Comparison of ENCODE assay signal across 9 cellular contexts in the genomic region with DNA sequence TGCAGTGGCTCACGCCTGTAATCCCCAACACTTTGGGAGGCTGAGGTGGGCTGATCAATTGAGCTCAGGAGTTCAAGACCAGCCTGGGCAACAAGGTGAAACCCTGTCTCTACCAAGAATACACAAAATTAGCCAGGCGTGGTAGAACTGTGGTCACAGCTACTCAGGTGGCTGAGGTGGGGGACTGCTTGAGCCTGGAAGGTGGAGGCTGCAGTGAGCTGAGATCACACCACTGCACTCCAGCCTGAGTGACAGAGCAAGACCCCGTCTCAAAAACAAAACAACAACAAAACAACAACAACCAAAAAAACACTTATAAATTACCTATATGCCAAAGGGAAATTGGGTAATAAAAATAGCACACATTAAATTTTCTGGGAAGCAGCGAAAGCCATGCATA.
A peak's percentile ranks its signal among the peaks of the same experiment; 100 is the strongest.
DNase-seq lines count a peak whose midpoint lies in the region; ATAC-seq and TF ChIP-seq lines count a peak whose summit lies in the region.
"Had no signal": no experiment of that assay in that cellular context is flagged by ENCODE, and none has a peak within 500 bp of the region (broad histone marks: within the 10 kb centered on the region; RNA-seq: fewer than 3 reads in every experiment).

No MANE protein-coding gene starts in this region.

- no peak overlapping the region for H3K27ac ChIP-seq in RWPE1

- DNase-seq in GM12865 (ENCODE audit: low read depth) (peak; percentile 61), naive B cell (no peak), COR-L47 (lab: John Stamatoyannopoulos, UW) (no peak), RWPE1 (ENCODE audit: low spot score) (no peak)
- DNase-seq: activated effector memory CD4-positive, alpha-beta T cell treated with Interleukin-2 at 50 U/mL for 16 hours had no signal

- POLR2A ChIA-PET in RWPE1 (lab: Yijun Ruan, JAX; ENCODE audit: low non-redundant PET), result no interaction called here

- H3K9ac ChIP-seq in Loucy (ENCODE audit: low read depth, low read length, poor library complexity, severe bottlenecking), result peak overlapping the region; percentile 37

- H2AFZ ChIP-seq in Loucy (ENCODE audit: low read length), result no peak overlapping the region

- H3K4me1 Mint-ChIP-seq in naive B cell, result peaks cover 37 to 52% (median 47%) of the 10 kb centered on the region in 3 donors

- no peak for TF ChIP-seq CTCF in GM12865 (IDR thresholded peaks at IDR 0.05; ENCODE audit: insufficient read depth, low read depth, low read length, missing control alignments)
- TF ChIP-seq CTCF in Loucy (conservative IDR thresholded peaks at IDR 0.05; ENCODE audit: low read length), result no peak
- no peak for TF ChIP-seq CTCF in RWPE1 (conservative IDR thresholded peaks at IDR 0.05; ENCODE audit: low read depth)

- peaks cover 5 to 24% (median 20%) of the 10 kb centered on the region in 7 donors for H3K9me3 Mint-ChIP-seq in naive B cell

- H3K36me3 ChIP-seq in Loucy (ENCODE audit: insufficient read depth, low read length), result no peaks in the 10 kb centered on the region

- H3K9me3 ChIP-seq in Loucy (ENCODE audit: insufficient read depth, low read depth, low read length), result peaks cover 10% of the 10 kb centered on the region

- peak overlapping the region in 7 of 8 donors; percentile 57 to 82 (median 70) for H3K4me3 Mint-ChIP-seq in naive B cell

- peaks cover 41% of the 10 kb centered on the region for H3K4me1 ChIP-seq in Loucy (ENCODE audit: insufficient read depth, low read length, poor library complexity, severe bottlenecking)

- H3K79me2 ChIP-seq in Loucy (ENCODE audit: insufficient read depth, low read length), result peaks cover 35% of the 10 kb centered on the region; the same call in 1 of the 2 replicates

- peaks cover 17% of the 10 kb centered on the region in 2 donors for H3K36me3 Mint-ChIP-seq in naive B cell

- H3K4me2 ChIP-seq in Loucy (ENCODE audit: low read depth, low read length, poor library complexity, severe bottlenecking), result peak overlapping the region; percentile 75

- H3F3A ChIP-seq in Loucy (ENCODE audit: low read depth), result peaks cover 10% of the 10 kb centered on the region

- peak overlapping the region in 2 of 6 donors; percentile 29 to 33 for H3K27ac Mint-ChIP-seq in naive B cell

- ATAC-seq in GM21390 (IDR thresholded peaks at IDR 0.05; ENCODE audit: unreplicated experiment) (peak; percentile 49), naive B cell (ENCODE audit: low read depth in 2 of 2) (peak; percentile 47 to 60), HG02763 (IDR thresholded peaks at IDR 0.05; ENCODE audit: unreplicated experiment) (no peak), GM21723 (IDR thresholded peaks at IDR 0.05; ENCODE audit: unreplicated experiment) (no peak)

- peaks cover 20% of the 10 kb centered on the region for H3K27me3 ChIP-seq in Loucy (ENCODE audit: insufficient read depth, low read length, poor library complexity, severe bottlenecking)

- peaks cover 58% of the 10 kb centered on the region for H4K20me1 ChIP-seq in Loucy (ENCODE audit: insufficient read depth, low read length, poor library complexity, severe bottlenecking)

- peaks cover 66 to 87% (median 76%) of the 10 kb centered on the region in 3 donors for H3K27me3 Mint-ChIP-seq in naive B cell

- H3K9me2 ChIP-seq in Loucy (replicated peaks; ENCODE audit: low read depth, low read length), result no peaks in the 10 kb centered on the region

- CTCF ChIA-PET in RWPE1 (lab: Yijun Ruan, JAX), result no interaction called here

- H3K4me3 ChIP-seq in GM12865 (ENCODE audit: low read depth, low read length), result no peak overlapping the region
- peak overlapping the region; percentile 61 for H3K4me3 ChIP-seq in Loucy (ENCODE audit: low read length, poor library complexity, severe bottlenecking)

Comparison
In these comparisons a context has a peak if more than half of its experiments do, and no peak if none do; other contexts are left out.
1. ATAC-seq: peak in GM21390 (single experiment) and naive B cell (2 of 2); none in HG02763 (single experiment) and GM21723 (single experiment).